ENCODE assay signal across 8 cellular contexts in the genomic region with DNA sequence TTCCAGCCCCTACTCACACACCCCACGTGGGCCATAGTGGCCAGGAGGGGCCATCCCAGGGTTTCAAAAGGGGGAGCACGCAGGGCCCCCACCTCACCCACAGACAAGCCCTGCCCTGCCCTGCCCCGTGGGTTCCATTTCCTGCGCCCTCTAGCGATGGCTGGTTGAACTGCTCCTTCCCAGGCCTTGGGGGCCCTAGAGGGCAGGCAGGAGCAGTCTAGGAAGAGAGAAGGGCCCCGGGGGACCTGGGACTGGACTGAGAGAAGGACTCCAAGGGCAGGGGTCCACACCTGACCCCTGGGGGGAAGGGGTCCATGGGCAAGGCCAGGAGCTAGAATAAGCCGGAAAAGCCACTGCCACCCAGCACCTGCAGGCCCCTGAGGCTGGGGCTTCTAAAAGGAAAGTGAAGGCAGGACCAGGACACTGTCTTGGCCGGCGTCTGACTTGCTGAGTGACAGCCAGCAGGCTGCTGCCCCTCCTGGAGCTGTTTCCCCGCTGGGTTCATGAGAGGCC. TPM values are rescaled to one million over a fixed set of nuclear protein-coding genes. Genes with fewer than 3 reads are reported as not detected.
DNase-seq lines count a peak whose midpoint lies in the region; ATAC-seq and TF ChIP-seq lines count a peak whose summit lies in the region.

No MANE protein-coding gene starts in this region.

- CTCF ChIA-PET in Calu3 (lab: Charles Lee) = interaction anchor here (1.1 to 1.7 kb wide), 3 partner anchors 13 to 214 kb away, joined by 3 to 6 read pairs (median 4); no protein-coding TSS in a partner anchor

- peaks cover 5% of the 10 kb centered on the region for H3K36me3 Mint-ChIP-seq in Calu3 (ENCODE audit: insufficient read depth, unreplicated experiment)
- no peaks in the 10 kb centered on the region for H3K36me3 Mint-ChIP-seq in activated naive CD4-positive, alpha-beta T cell treated with anti-CD3 and anti-CD28 coated beads, Interleukin-2, amount 50 U/mL, for 72 hours

- no peaks in the 10 kb centered on the region for H3K27me3 Mint-ChIP-seq in Calu3 (ENCODE audit: unreplicated experiment)

- no peaks in the 10 kb centered on the region for H3K4me1 Mint-ChIP-seq in Calu3 (ENCODE audit: low read depth, unreplicated experiment)

- DNase-seq in Calu3 (peak; percentile 84), SKM-1 (lab: John Stamatoyannopoulos, UW; ENCODE audit: unreplicated experiment) (peak; percentile 18), left ventricle myocardium superior (peak; percentile 80), cerebellar nuclear complex (lab: John Stamatoyannopoulos, UW) (no peak)
- DNase-seq in activated naive CD4-positive, alpha-beta T cell treated with anti-CD3 and anti-CD28 coated beads, Interleukin-2, amount 50 U/mL, for 72 hours (ENCODE audit: low spot score in 2 of 2) = peak in 1 of 2 donors; percentile 88
- peak; percentile 38 to 69 for DNase-seq in stimulated activated CD4-positive, alpha-beta T cell treated with anti-CD3 and anti-CD28 coated beads, Interleukin-12 subunit alpha, Interleukin-12 subunit beta, amount 100 ng/mL, for 24 hours (ENCODE audit: low read depth in 2 of 2)

- H3K9me3 Mint-ChIP-seq in Calu3 (ENCODE audit: low read depth, unreplicated experiment) = no peaks in the 10 kb centered on the region
- no peaks in the 10 kb centered on the region for H3K9me3 Mint-ChIP-seq in activated naive CD4-positive, alpha-beta T cell treated with anti-CD3 and anti-CD28 coated beads, Interleukin-2, amount 50 U/mL, for 72 hours

- peak overlapping the region; percentile 38 for H3K4me3 Mint-ChIP-seq in Calu3 (ENCODE audit: low read depth, unreplicated experiment)

- ATAC-seq in GM19372 (IDR thresholded peaks at IDR 0.05; ENCODE audit: low read depth, unreplicated experiment) (peak; percentile 87), HG03439 (IDR thresholded peaks at IDR 0.05; ENCODE audit: unreplicated experiment) (peak; percentile 84), left ventricle myocardium superior (peak; percentile 82)
- ATAC-seq in activated naive CD4-positive, alpha-beta T cell treated with anti-CD3 and anti-CD28 coated beads, Interleukin-2, amount 50 U/mL, for 72 hours = peak; percentile 73 to 88

- peak overlapping the region; percentile 68 for H3K27ac Mint-ChIP-seq in Calu3 (ENCODE audit: unreplicated experiment)
- H3K27ac Mint-ChIP-seq in activated naive CD4-positive, alpha-beta T cell treated with anti-CD3 and anti-CD28 coated beads, Interleukin-2, amount 50 U/mL, for 72 hours = peak overlapping the region in 1 of 2 donors; percentile 11

- intact Hi-C loops in Calu3 (cut with micrococcal nuclease; ENCODE audit: unreplicated experiment) = no loop called here
- intact Hi-C loops in left ventricle myocardium superior (cut with micrococcal nuclease) = no loop called here

- peak; percentile 96 for TF ChIP-seq CTCF in Calu3 (IDR thresholded peaks at IDR 0.05; ENCODE audit: unreplicated experiment)

- no TSS peak for BruUV-seq in Calu3 (replicated peaks; lab: Mats Ljungman, UMichigan)

RNA-seq across cellular contexts. Expression of gene CYP26B1, which starts 10.1 kb away (rescaled TPM):
- total RNA-seq in Calu3 (2022) (3.0 and 5.1 TPM in 2 replicates), left ventricle myocardium superior (4.2 TPM)
- under 1 TPM in 1 of 2 donors, not detected in 1; 0.06 TPM for total RNA-seq in activated naive CD4-positive, alpha-beta T cell treated with anti-CD3 and anti-CD28 coated beads, Interleukin-2, amount 50 U/mL, for 72 hours

Comparison
In these comparisons a context has a peak if more than half of its experiments do, and no peak if none do; other contexts are left out.
1. DNase-seq: peak in Calu3 (single experiment), SKM-1 (single experiment), left ventricle myocardium superior (single experiment) and stimulated activated CD4-positive, alpha-beta T cell treated with anti-CD3 and anti-CD28 coated beads, Interleukin-12 subunit alpha, Interleukin-12 subunit beta, amount 100 ng/mL, for 24 hours (2 of 2); none in cerebellar nuclear complex (0 of 2).
2. Peak in every context shown above with its lines, with median percentiles within 50 percentile points of each other: ATAC-seq.